Comparison of ENCODE assay signal across 20 cellular contexts in genomic region chr7:35389636-35390035, GRCh38.
"Had no signal": no experiment of that assay in that cellular context is flagged by ENCODE, and none has a peak within 500 bp of the region (broad histone marks: within the 10 kb centered on the region; RNA-seq: fewer than 3 reads in every experiment).

No MANE protein-coding gene starts in this region.

- H3K4me3 ChIP-seq: colonic mucosa, esophagus muscularis mucosa, gastrocnemius medialis, heart right ventricle, mucosa of descending colon, psoas muscle, right lobe of liver, suprapubic skin, thyroid gland, upper lobe of right lung had no signal

- H3K27ac ChIP-seq: colonic mucosa, esophagus muscularis mucosa, gastrocnemius medialis, heart right ventricle, neutrophil, psoas muscle, right lobe of liver, suprapubic skin, thyroid gland, upper lobe of right lung had no signal

- H3K27me3 ChIP-seq: colonic mucosa, right lobe of liver, thyroid gland had no signal

- DNase-seq: colonic mucosa; dermis blood vessel endothelial cell; effector CD4-positive, alpha-beta T cell; gastrocnemius medialis; heart right ventricle; hypothalamus; kidney glomerular epithelial cell; mucosa of descending colon; naive thymus-derived CD8-positive, alpha-beta T cell; psoas muscle; retina; right lobe of liver; stimulated activated CD4-positive, alpha-beta T cell treated with anti-CD3 and anti-CD28 coated beads, Interleukin-4, amount 100 ng/mL, for 1 hour; stimulated activated CD8-positive, alpha-beta memory T cell treated with anti-CD3 and anti-CD28 coated beads, Interleukin-4, amount 100 ng/mL, for 48 hours; stimulated activated naive CD8-positive, alpha-beta T cell treated with anti-CD3 and anti-CD28 coated beads, Interleukin-15, Interleukin-2, amounts not matched to agents 100 U/mL and 50 U/mL, for 24 hours; thyroid gland; upper lobe of right lung had no signal
